Comparison of ENCODE assay signal across 13 cellular contexts in the genomic region with DNA sequence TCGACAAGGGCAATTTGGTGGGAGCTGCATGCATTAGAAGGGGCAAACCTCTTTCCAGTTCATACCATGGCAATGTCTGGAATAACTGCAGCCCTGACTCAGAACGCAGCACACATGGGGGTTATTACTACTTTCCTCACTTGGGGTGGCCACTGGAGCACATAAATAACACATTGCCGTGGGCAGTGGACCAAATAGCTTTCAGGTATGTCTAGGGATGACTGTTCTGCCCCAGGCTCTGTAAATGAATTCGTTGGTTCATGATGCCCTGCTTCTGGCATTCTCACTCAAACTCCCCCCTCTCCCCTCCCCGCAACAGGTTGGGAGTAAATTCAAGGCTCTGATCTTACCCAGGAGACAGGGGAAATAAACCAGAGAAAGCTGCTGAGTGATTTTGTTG.
"Had no signal": no experiment of that assay in that cellular context is flagged by ENCODE, and none has a peak within 500 bp of the region (broad histone marks: within the 10 kb centered on the region; RNA-seq: fewer than 3 reads in every experiment).

No MANE protein-coding gene starts in this region.

- H3K4me1 ChIP-seq: colonic mucosa, gastroesophageal sphincter, lower lobe of right lung, right lobe of liver, spleen, tibial nerve had no signal

- H3K27me3 ChIP-seq: colonic mucosa, gastroesophageal sphincter, right lobe of liver, tibial nerve had no signal

- ATAC-seq: activated T-cell treated with anti-CD3 and anti-CD28 coated beads, Interleukin-2, amount 50 U/mL, for 72 hours; gastroesophageal sphincter; lower lobe of right lung; naive thymus-derived CD4-positive, alpha-beta T cell; right lobe of liver had no signal

- H3K36me3 ChIP-seq: colonic mucosa, gastroesophageal sphincter, lower lobe of right lung, right lobe of liver, spleen, tibial nerve had no signal

- H3K27ac ChIP-seq: colonic mucosa, gastroesophageal sphincter, lower lobe of right lung, right lobe of liver, spleen, tibial nerve, VCaP had no signal

- DNase-seq: activated CD4-positive, alpha-beta memory T cell treated with anti-CD3 and anti-CD28 coated beads, Interleukin-2, amount 10 ng/mL, durations not matched to agents 7 days and 5 days; activated naive CD8-positive, alpha-beta T cell treated with anti-CD3 and anti-CD28 coated beads, Interleukin-2, amount 10 ng/mL, durations not matched to agents 7 days and 5 days; activated T-cell treated with anti-CD3 and anti-CD28 coated beads, Interleukin-2, amount 50 U/mL, for 72 hours; colonic mucosa; lower lobe of right lung; naive thymus-derived CD4-positive, alpha-beta T cell; right lobe of liver; spleen; stimulated activated CD4-positive, alpha-beta T cell treated with anti-CD3 and anti-CD28 coated beads, Interleukin-1b, Interleukin-23, amount 100 ng/mL, for 48 hours; T-helper 9 cell had no signal

- H3K9me3 ChIP-seq: colonic mucosa, gastroesophageal sphincter, lower lobe of right lung, right lobe of liver, spleen, tibial nerve had no signal

- H3K4me3 ChIP-seq: colonic mucosa, gastroesophageal sphincter, lower lobe of right lung, right lobe of liver, spleen, tibial nerve had no signal
